Comparison of ENCODE assay signal across 18 cellular contexts in the genomic region with DNA sequence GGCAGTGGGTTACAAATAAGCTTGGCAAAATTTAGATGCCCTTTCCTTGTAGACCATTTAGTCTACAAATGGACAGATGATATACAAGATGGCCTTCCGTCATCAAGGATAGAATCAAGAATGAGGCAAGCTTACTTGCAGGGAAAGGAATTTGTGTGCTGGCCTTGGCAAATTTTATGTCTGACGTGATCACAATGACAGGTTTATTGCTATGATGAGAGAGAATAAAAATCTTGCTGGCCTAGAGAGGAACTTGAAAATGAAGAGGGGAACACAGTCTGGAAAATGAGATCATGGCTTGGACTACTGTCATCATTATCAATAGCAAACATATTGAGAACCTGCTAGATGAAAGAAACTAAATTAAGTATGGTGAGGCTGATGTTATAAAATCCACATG.
A peak's percentile ranks its signal among the peaks of the same experiment; 100 is the strongest.
DNase-seq lines count a peak whose midpoint lies in the region; ATAC-seq, FAIRE-seq and TF ChIP-seq lines count a peak whose summit lies in the region.
"Had no signal": no experiment of that assay in that cellular context is flagged by ENCODE, and none has a peak within 500 bp of the region (broad histone marks: within the 10 kb centered on the region; RNA-seq: fewer than 3 reads in every experiment).

No MANE protein-coding gene starts in this region.

- WGBS in HepG2 (ENCODE audit: low lambda C conversion rate), result 16% methylated on average over 2 of the region's 2 CpGs
- WGBS in right lobe of liver (ENCODE audit: insufficient coverage, low coverage, low lambda C conversion rate, missing lambda C conversion rate), result 39% methylated on average over 2 of the region's 2 CpGs

- in situ Hi-C loops in HepG2 (cut with HindIII; ENCODE audit: extremely low pct_ligation_motif_present, low pct_unique_long_range_greater_than_20kb), result no loop called here

- peaks cover 7% of the 10 kb centered on the region for H3K36me3 Mint-ChIP-seq in WTC11
- H3K36me3 Mint-ChIP-seq: CD4-positive, alpha-beta memory T cell had no signal

- no peak for TF ChIP-seq POLR2A in HepG2 (IDR thresholded peaks at IDR 0.05; ENCODE audit: insufficient read depth in 1 of 2, low read depth in 2 of 2, low read length in 2 of 2)
- no peak for TF ChIP-seq POLR2A in right lobe of liver (IDR thresholded peaks at IDR 0.05)

- H3K27me3 Mint-ChIP-seq in WTC11 (ENCODE audit: low read depth), result no peaks in the 10 kb centered on the region
- H3K27me3 Mint-ChIP-seq: B cell; CD4-positive, alpha-beta memory T cell had no signal

- H3K27ac ChIP-seq in HepG2 (ENCODE audit: extremely low read length, insufficient read depth, low read length) (no peak overlapping the region), right lobe of liver (no peak overlapping the region)
- H3K27ac ChIP-seq: C4-2B, GM23248 had no signal

- intact Hi-C loops in HepG2 (cut with micrococcal nuclease; ENCODE audit: unreplicated experiment), result no loop called here
- intact Hi-C loops in right lobe of liver (cut with DNase I), result no loop called here

- TF ChIP-seq CTCF in HepG2 (CRISPR knock-in tag; IDR thresholded peaks at IDR 0.05), result no peak
- no peak for TF ChIP-seq CTCF in right lobe of liver (IDR thresholded peaks at IDR 0.05)
- TF ChIP-seq CTCF in fibroblast of mammary gland (conservative IDR thresholded peaks at IDR 0.05; ENCODE audit: control insufficient read depth, insufficient read depth, low read depth, low read length), result no peak
- no peak for TF ChIP-seq CTCF in WTC11 (IDR thresholded peaks at IDR 0.05)

- no peaks in the 10 kb centered on the region for H3K9me3 ChIP-seq in HepG2 (ENCODE audit: low read length)
- H3K9me3 ChIP-seq in right lobe of liver, result no peaks in the 10 kb centered on the region

- TF ChIP-seq RAD21 in HepG2 (CRISPR knock-in tag; IDR thresholded peaks at IDR 0.05), result no peak

- H4K20me1 ChIP-seq in HepG2 (ENCODE audit: insufficient read depth, low read length), result no peaks in the 10 kb centered on the region

- H3K4me2 ChIP-seq in HepG2 (ENCODE audit: low read depth, low read length), result no peak overlapping the region

- ATAC-seq in HepG2 (no peak), right lobe of liver (no peak), HG02759 (IDR thresholded peaks at IDR 0.05; ENCODE audit: unreplicated experiment) (no peak), WTC11 (no peak)
- ATAC-seq: GM12878 had no signal

- no peak for TF ChIP-seq EP300 in HepG2 (IDR thresholded peaks at IDR 0.05; ENCODE audit: low read depth in 2 of 2, low read length in 2 of 2)
- no peak for TF ChIP-seq EP300 in HepG2 (CRISPR knock-in tag; IDR thresholded peaks at IDR 0.05; ENCODE audit: borderline replicate concordance)

- POLR2A ChIA-PET in HepG2 (lab: Yijun Ruan, JAX), result no interaction called here
- POLR2A ChIA-PET in HEK293T (lab: Yijun Ruan, JAX), result no interaction called here
- POLR2A ChIA-PET in WTC11 (lab: Charles Lee), result no interaction called here

- no peak overlapping the region for H2AFZ ChIP-seq in HepG2 (ENCODE audit: low read length)
- H2AFZ ChIP-seq: GM23248 had no signal

- no peak overlapping the region for H3K4me3 ChIP-seq in HepG2 (replicated peaks in 1 of 3; ENCODE audit: insufficient read depth in 1 of 3, low read depth in 2 of 3, low read length in 3 of 3)
- H3K4me3 ChIP-seq in right lobe of liver, result no peak overlapping the region
- H3K4me3 ChIP-seq in fibroblast of mammary gland (ENCODE audit: control insufficient read depth, low read depth, low read length), result no peak overlapping the region
- H3K4me3 ChIP-seq: GM12878, GM23248 had no signal

- H3K36me3 ChIP-seq in HepG2 (replicated peaks in 1 of 2; ENCODE audit: control insufficient read depth in 1 of 2, insufficient read depth in 2 of 2, low read length in 2 of 2), result no peaks in the 10 kb centered on the region
- no peaks in the 10 kb centered on the region for H3K36me3 ChIP-seq in right lobe of liver

- no TSS peak for BruUV-seq in HepG2 (replicated peaks; lab: Mats Ljungman, UMichigan)

- no peak for FAIRE-seq in HepG2 (lab: Jason Lieb, UNC)
- FAIRE-seq: GM12878, GM18507, HTR-8/SVneo had no signal

- H3K4me1 Mint-ChIP-seq in WTC11, result peaks cover 9% of the 10 kb centered on the region
- H3K4me1 Mint-ChIP-seq: CD4-positive, alpha-beta memory T cell had no signal

- no peak overlapping the region for H3K9ac ChIP-seq in HepG2 (ENCODE audit: insufficient read depth, low read depth, low read length)
- H3K9ac ChIP-seq: GM23248 had no signal

- no peaks in the 10 kb centered on the region for H3K27me3 ChIP-seq in HepG2 (ENCODE audit: control insufficient read depth in 1 of 2, insufficient read depth in 2 of 2, low read length in 2 of 2)
- H3K27me3 ChIP-seq in right lobe of liver, result no peaks in the 10 kb centered on the region

- no peak overlapping the region for H3K27ac Mint-ChIP-seq in WTC11
- H3K27ac Mint-ChIP-seq: B cell; CD4-positive, alpha-beta memory T cell had no signal

- H3K4me3 Mint-ChIP-seq in WTC11, result no peak overlapping the region
- H3K4me3 Mint-ChIP-seq: B cell; CD4-positive, alpha-beta memory T cell had no signal

- DNase-seq in HepG2 (ENCODE audit: low spot score) (no peak), right lobe of liver (no peak), HEK293T (ENCODE audit: extremely low spot score) (no peak), fibroblast of mammary gland (ENCODE audit: low read depth) (peak; percentile 26), islet precursor cell (no peak), WTC11 (ENCODE audit: low spot score) (no peak)
- DNase-seq: 8988T; ACHN; CD4-positive, alpha-beta memory T cell; DND-41; GM23248; H7 had no signal

- H3K79me2 ChIP-seq in HepG2 (ENCODE audit: insufficient read depth, low read length), result no peaks in the 10 kb centered on the region

- peaks cover 10% of the 10 kb centered on the region for H3K9me3 Mint-ChIP-seq in WTC11

- CTCF ChIA-PET in HepG2 (lab: Yijun Ruan, JAX; ENCODE audit: low intra/inter-chr PET ratio, low total read pairs), result no interaction called here
- CTCF ChIA-PET in HEK293T (lab: Yijun Ruan, JAX), result no interaction called here
- CTCF ChIA-PET in WTC11 (lab: Charles Lee), result no interaction called here

- H3K4me1 ChIP-seq in HepG2 (ENCODE audit: insufficient read depth, low read length) (no peaks in the 10 kb centered on the region), right lobe of liver (no peaks in the 10 kb centered on the region)

TF ChIP-seq in HepG2, 621 proteins besides CTCF, POLR2A, EP300 and RAD21:
- peak; percentile 56 for TF ChIP-seq CREB1 (IDR thresholded peaks at IDR 0.05)
- no peak for TF ChIP-seq CREB1 (CRISPR knock-in tag; IDR thresholded peaks at IDR 0.05)
- TF ChIP-seq ZNF546 (CRISPR knock-in tag; conservative IDR thresholded peaks at IDR 0.05), result no peak

TF ChIP-seq in HEK293T, 16 proteins besides CTCF, POLR2A, EP300 and RAD21:
- TF ChIP-seq ELF4 (IDR thresholded peaks at IDR 0.05) (no peak), CTBP1 (IDR thresholded peaks at IDR 0.05; ENCODE audit: borderline replicate concordance) (no peak), HDGF (IDR thresholded peaks at IDR 0.05; ENCODE audit: borderline replicate concordance) (no peak)
- TF ChIP-seq, protein P1, sequence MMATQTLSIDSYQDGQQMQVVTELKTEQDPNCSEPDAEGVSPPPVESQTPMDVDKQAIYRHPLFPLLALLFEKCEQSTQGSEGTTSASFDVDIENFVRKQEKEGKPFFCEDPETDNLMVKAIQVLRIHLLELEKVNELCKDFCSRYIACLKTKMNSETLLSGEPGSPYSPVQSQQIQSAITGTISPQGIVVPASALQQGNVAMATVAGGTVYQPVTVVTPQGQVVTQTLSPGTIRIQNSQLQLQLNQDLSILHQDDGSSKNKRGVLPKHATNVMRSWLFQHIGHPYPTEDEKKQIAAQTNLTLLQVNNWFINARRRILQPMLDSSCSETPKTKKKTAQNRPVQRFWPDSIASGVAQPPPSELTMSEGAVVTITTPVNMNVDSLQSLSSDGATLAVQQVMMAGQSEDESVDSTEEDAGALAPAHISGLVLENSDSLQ (IDR thresholded peaks at IDR 0.05), result peak; percentile 86
TF ChIP-seq in HEK293T: peak in this region for 1.

TF ChIP-seq in WTC11, 78 proteins besides CTCF, POLR2A, EP300 and RAD21:
- TF ChIP-seq, protein P2, sequence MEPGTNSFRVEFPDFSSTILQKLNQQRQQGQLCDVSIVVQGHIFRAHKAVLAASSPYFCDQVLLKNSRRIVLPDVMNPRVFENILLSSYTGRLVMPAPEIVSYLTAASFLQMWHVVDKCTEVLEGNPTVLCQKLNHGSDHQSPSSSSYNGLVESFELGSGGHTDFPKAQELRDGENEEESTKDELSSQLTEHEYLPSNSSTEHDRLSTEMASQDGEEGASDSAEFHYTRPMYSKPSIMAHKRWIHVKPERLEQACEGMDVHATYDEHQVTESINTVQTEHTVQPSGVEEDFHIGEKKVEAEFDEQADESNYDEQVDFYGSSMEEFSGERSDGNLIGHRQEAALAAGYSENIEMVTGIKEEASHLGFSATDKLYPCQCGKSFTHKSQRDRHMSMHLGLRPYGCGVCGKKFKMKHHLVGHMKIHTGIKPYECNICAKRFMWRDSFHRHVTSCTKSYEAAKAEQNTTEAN (CRISPR knock-in tag; IDR thresholded peaks at IDR 0.05), result no peak
- TF ChIP-seq ZNF263 (CRISPR knock-in tag; IDR thresholded peaks at IDR 0.05; ENCODE audit: low read depth) (no peak), TP53 (CRISPR knock-in tag; IDR thresholded peaks at IDR 0.05) (no peak)
- TF ChIP-seq, protein P3, sequence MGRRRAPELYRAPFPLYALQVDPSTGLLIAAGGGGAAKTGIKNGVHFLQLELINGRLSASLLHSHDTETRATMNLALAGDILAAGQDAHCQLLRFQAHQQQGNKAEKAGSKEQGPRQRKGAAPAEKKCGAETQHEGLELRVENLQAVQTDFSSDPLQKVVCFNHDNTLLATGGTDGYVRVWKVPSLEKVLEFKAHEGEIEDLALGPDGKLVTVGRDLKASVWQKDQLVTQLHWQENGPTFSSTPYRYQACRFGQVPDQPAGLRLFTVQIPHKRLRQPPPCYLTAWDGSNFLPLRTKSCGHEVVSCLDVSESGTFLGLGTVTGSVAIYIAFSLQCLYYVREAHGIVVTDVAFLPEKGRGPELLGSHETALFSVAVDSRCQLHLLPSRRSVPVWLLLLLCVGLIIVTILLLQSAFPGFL (CRISPR knock-in tag; IDR thresholded peaks at IDR 0.05; ENCODE audit: borderline replicate concordance), result no peak
TF ChIP-seq in WTC11: peak in this region for 0.
